18 cellular contexts compared by ENCODE assay signal in the genomic region with DNA sequence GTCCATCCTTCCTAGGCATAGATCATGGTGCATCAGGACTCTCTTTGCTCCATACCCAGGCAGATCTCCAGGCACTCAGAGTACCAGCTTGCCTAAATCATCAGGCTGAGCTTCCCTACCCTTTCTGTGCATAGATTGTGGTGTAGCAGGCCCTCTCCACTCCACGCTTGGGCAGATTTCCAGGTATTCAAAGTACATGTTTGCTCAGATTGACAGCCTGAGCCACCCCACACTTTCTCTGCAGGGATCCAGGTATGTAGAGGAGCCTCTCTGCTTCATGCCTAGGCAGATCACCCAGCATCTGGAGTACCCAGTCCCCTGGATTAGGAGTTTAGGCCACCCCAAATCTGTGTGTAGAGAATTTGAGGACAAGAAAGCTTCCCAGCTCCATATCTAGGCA.
"Had no signal": no experiment of that assay in that cellular context is flagged by ENCODE, and none has a peak within 500 bp of the region (broad histone marks: within the 10 kb centered on the region; RNA-seq: fewer than 3 reads in every experiment).

No MANE protein-coding gene starts in this region.

- DNase-seq: dermis blood vessel endothelial cell; dorsolateral prefrontal cortex; effector CD4-positive, alpha-beta T cell; effector memory CD4-positive, alpha-beta T cell; foreskin keratinocyte; heart left ventricle; hypothalamus; immature natural killer cell; kidney; kidney glomerular epithelial cell; left colon; left lung; left ventricle myocardium superior; lower lobe of right lung; mesenchymal stem cell; mucosa of descending colon; naive B cell; naive thymus-derived CD8-positive, alpha-beta T cell had no signal
